Comparison of ENCODE assay signal across 8 cellular contexts in genomic region chr1:1274931-1275431, GRCh38. TPM values are rescaled to one million over a fixed set of nuclear protein-coding genes. Genes with fewer than 3 reads are reported as not detected.
DNase-seq lines count a peak whose midpoint lies in the region; ATAC-seq and TF ChIP-seq lines count a peak whose summit lies in the region.

No MANE protein-coding gene starts in this region.

- CTCF ChIA-PET in Caco-2 (lab: Charles Lee): interaction anchor here (0.6 kb wide), 1 partner anchor 112 kb away, joined by 9 read pairs; no protein-coding TSS in a partner anchor
- CTCF ChIA-PET in PC-3 (lab: Charles Lee): no interaction called here

- H3K27ac ChIP-seq in PC-3 (ENCODE audit: low read length): no peak overlapping the region
- H3K27ac ChIP-seq in dorsolateral prefrontal cortex: peak overlapping the region in 32 of 59 donors; percentile 78 to 95 (median 89)

- DNase-seq in Caco-2 (no peak), PC-3 (no peak), dorsolateral prefrontal cortex (peak in 1 of 10 donors; percentile 34), osteocyte (ENCODE audit: extremely low spot score, unreplicated experiment) (no peak), AG08396 (ENCODE audit: low spot score) (no peak), GM19238 (ENCODE audit: insufficient read length, low spot score) (no peak), NK-92 (lab: John Stamatoyannopoulos, UW; ENCODE audit: unreplicated experiment) (no peak)

- H3K4me1 Mint-ChIP-seq in Caco-2 (ENCODE audit: low read depth, unreplicated experiment) (no peaks in the 10 kb centered on the region), osteocyte (ENCODE audit: unreplicated experiment) (peaks cover 26% of the 10 kb centered on the region)

- no peak overlapping the region for H3K27ac Mint-ChIP-seq in Caco-2 (ENCODE audit: unreplicated experiment)
- peak overlapping the region; percentile 31 for H3K27ac Mint-ChIP-seq in osteocyte (ENCODE audit: unreplicated experiment)

- intact Hi-C loops in Caco-2 (cut with micrococcal nuclease; ENCODE audit: unreplicated experiment) (no loop called here), PC-3 (cut with micrococcal nuclease) (no loop called here), dorsolateral prefrontal cortex (cut with DNase I) (no loop called here)

- H3K27me3 Mint-ChIP-seq in Caco-2 (ENCODE audit: insufficient read depth, unreplicated experiment) (no peaks in the 10 kb centered on the region), osteocyte (ENCODE audit: unreplicated experiment) (no peaks in the 10 kb centered on the region)

- no peaks in the 10 kb centered on the region for H3K36me3 ChIP-seq in Caco-2 (ENCODE audit: control insufficient read depth, insufficient read depth, low read length)
- H3K36me3 ChIP-seq in PC-3 (ENCODE audit: low read depth, low read length): peaks cover 10% of the 10 kb centered on the region; the same call in 1 of the 2 replicates

- H3K36me3 Mint-ChIP-seq in Caco-2 (ENCODE audit: insufficient read depth, unreplicated experiment) (peaks cover 22% of the 10 kb centered on the region), osteocyte (ENCODE audit: unreplicated experiment) (peaks cover 5% of the 10 kb centered on the region)

- peaks cover 12% of the 10 kb centered on the region for H4K20me1 ChIP-seq in PC-3 (ENCODE audit: low read length)

- H3K9me2 ChIP-seq in PC-3 (replicated peaks; ENCODE audit: low read length): no peaks in the 10 kb centered on the region

- peaks cover 44% of the 10 kb centered on the region for H3K79me2 ChIP-seq in PC-3 (ENCODE audit: low read length)

- H3F3A ChIP-seq in PC-3 (ENCODE audit: low read length, unreplicated experiment): peaks cover 3% of the 10 kb centered on the region

- H3K9ac ChIP-seq in PC-3 (ENCODE audit: low read length): no peak overlapping the region

- H3K27me3 ChIP-seq in Caco-2 (replicated peaks; ENCODE audit: control insufficient read depth, insufficient read depth, low read length) (no peaks in the 10 kb centered on the region), PC-3 (ENCODE audit: low read length) (no peaks in the 10 kb centered on the region), dorsolateral prefrontal cortex (no peaks in the 10 kb centered on the region)

- TF ChIP-seq CTCF in Caco-2 (IDR thresholded peaks at IDR 0.05; ENCODE audit: insufficient read depth in 1 of 2, low read depth in 1 of 2, low read length in 1 of 2, severe bottlenecking in 1 of 2, unreplicated experiment in 1 of 2): no peak
- no peak for TF ChIP-seq CTCF in PC-3 (conservative IDR thresholded peaks at IDR 0.05; ENCODE audit: low read depth, low read length)
- TF ChIP-seq CTCF in dorsolateral prefrontal cortex (IDR thresholded peaks at IDR 0.05 in 54 of 56, conservative IDR thresholded peaks at IDR 0.05 in 2 of 56; ENCODE audit: low read depth in 1 of 56, partially characterized antibody in 56 of 56): no peak
- no peak for TF ChIP-seq CTCF in osteocyte (IDR thresholded peaks at IDR 0.05)

- BruUV-seq in Caco-2 (replicated peaks; lab: Mats Ljungman, UMichigan): no TSS peak
- BruUV-seq in PC-3 (replicated peaks; lab: Mats Ljungman, UMichigan): no TSS peak

- peak overlapping the region; percentile 99 for H3K4me2 ChIP-seq in PC-3 (ENCODE audit: low read length)

- POLR2A ChIA-PET in Caco-2 (lab: Charles Lee) (no interaction called here), PC-3 (lab: Charles Lee; ENCODE audit: unreplicated experiment) (no interaction called here)

- no peaks in the 10 kb centered on the region for H3K9me3 ChIP-seq in Caco-2
- no peaks in the 10 kb centered on the region for H3K9me3 ChIP-seq in PC-3 (ENCODE audit: low read length)

- H3K9me3 Mint-ChIP-seq in Caco-2 (ENCODE audit: unreplicated experiment) (no peaks in the 10 kb centered on the region), osteocyte (ENCODE audit: unreplicated experiment) (no peaks in the 10 kb centered on the region)

- H3K4me3 ChIP-seq in Caco-2 (ENCODE audit: low read depth, low read length) (no peak overlapping the region), PC-3 (ENCODE audit: low read length) (peak overlapping the region; percentile 96; the same call in 1 of the 2 replicates), dorsolateral prefrontal cortex (peak overlapping the region in 57 of 59 donors; percentile 10 to 100 (median 94))

- H2AFZ ChIP-seq in PC-3 (ENCODE audit: low read length): no peak overlapping the region

- peak overlapping the region; percentile 75 for H3K4me3 Mint-ChIP-seq in Caco-2 (ENCODE audit: unreplicated experiment)
- peak overlapping the region; percentile 65 for H3K4me3 Mint-ChIP-seq in osteocyte (ENCODE audit: unreplicated experiment)

- ATAC-seq in PC-3: no peak
- no peak for ATAC-seq in GM19035 (IDR thresholded peaks at IDR 0.05; ENCODE audit: unreplicated experiment)

- H3K4me1 ChIP-seq in Caco-2: 0 out of 2 replicates have a peak, but pooled peaks cover 6% of the 10 kb centered on the region
- H3K4me1 ChIP-seq in PC-3 (ENCODE audit: insufficient read depth, low read length): peaks cover 29% of the 10 kb centered on the region

RNA-seq across cellular contexts. Expression of gene UBE2J2, which starts 1.3 kb away (rescaled TPM):
- total RNA-seq in Caco-2 (2022): 57.2 and 62.7 TPM in 2 replicates
- total RNA-seq in PC-3 (2014; rRNA removed): 182 and 200 TPM in 2 replicates
- total RNA-seq in dorsolateral prefrontal cortex: 10 to 100 TPM; 37.3 to 87.4 (median 51.0) TPM
- 58.2 and 65.1 TPM in 2 replicates for total RNA-seq in osteocyte

RNA-seq across cellular contexts. Expression of gene SCNN1D, which starts 5.3 kb away (rescaled TPM):
- 1.0 and 2.8 TPM in 2 replicates for total RNA-seq in Caco-2 (2022)
- total RNA-seq in PC-3 (2014; rRNA removed): 4.2 and 5.3 TPM in 2 replicates
- 10 to 100 TPM in 118 of 120 experiments, 1 to 10 TPM in 2; 7.8 to 43.6 (median 17.8) TPM for total RNA-seq in dorsolateral prefrontal cortex
- 6.2 and 11.0 TPM in 2 replicates for total RNA-seq in osteocyte

RNA-seq across cellular contexts. Expression of gene C1QTNF12, which starts 28.5 kb away (rescaled TPM):
- 3.4 and 3.7 TPM in 2 replicates for total RNA-seq in Caco-2 (2022)
- 2.8 and 3.9 TPM in 2 replicates for total RNA-seq in PC-3 (2014; rRNA removed)
- 1 to 10 TPM in 104 of 120 experiments, under 1 TPM in 9, not detected in 7; 0.57 to 8.3 (median 2.6) TPM for total RNA-seq in dorsolateral prefrontal cortex
- 3.6 and 3.8 TPM in 2 replicates for total RNA-seq in osteocyte

RNA-seq across cellular contexts. Expression of gene ACAP3, which starts 32.7 kb away (rescaled TPM):
- total RNA-seq in Caco-2 (2022): 46.6 and 48.5 TPM in 2 replicates
- 116 and 178 TPM in 2 replicates for total RNA-seq in PC-3 (2014; rRNA removed)
- 100 to 1,000 TPM in 119 of 120 experiments, 10 to 100 TPM in 1; 92.3 to 273 (median 164) TPM for total RNA-seq in dorsolateral prefrontal cortex
- total RNA-seq in osteocyte: 62.7 and 73.8 TPM in 2 replicates

RNA-seq across cellular contexts. Expression of gene PUSL1, which starts 33.4 kb away (rescaled TPM):
- 39.8 and 43.8 TPM in 2 replicates for total RNA-seq in Caco-2 (2022)
- total RNA-seq in PC-3 (2014; rRNA removed): 132 and 142 TPM in 2 replicates
- 10 to 100 TPM in 118 of 120 experiments, 1 to 10 TPM in 2; 9.1 to 22.8 (median 14.0) TPM for total RNA-seq in dorsolateral prefrontal cortex
- total RNA-seq in osteocyte: 21.5 and 22.1 TPM in 2 replicates
